In genomic region chr1:93495911-93496310, GRCh38 we compare ENCODE assay signal across 34 cellular contexts.
"Had no signal": no experiment of that assay in that cellular context is flagged by ENCODE, and none has a peak within 500 bp of the region (broad histone marks: within the 10 kb centered on the region; RNA-seq: fewer than 3 reads in every experiment).

No MANE protein-coding gene starts in this region.

- DNase-seq: activated B cell treated with CpG ODN at 0.5 μM for 24 hours; activated CD4-positive, alpha-beta memory T cell treated with anti-CD3 and anti-CD28 coated beads for 36 hours; activated CD4-positive, alpha-beta T cell treated with anti-CD3 and anti-CD28 coated beads for 4 hours; activated CD4-positive, alpha-beta T cell treated with anti-CD3 and anti-CD28 coated beads, Interleukin-2, amount 10 ng/mL, durations not matched to agents 24 days and 14 days; activated CD4-positive, alpha-beta T cell treated with anti-CD3 and anti-CD28 coated beads, Interleukin-2, amount 50 U/mL, for 1 hour; activated CD4-positive, alpha-beta T cell treated with anti-CD3 and anti-CD28 coated beads, Interleukin-2, amount 50 U/mL, for 4 hours; activated CD4-positive, CD25-positive, alpha-beta regulatory T cell treated with anti-CD3 and anti-CD28 coated beads, Interleukin-2, amount 50 U/mL, for 72 hours; activated CD8-positive, alpha-beta memory T cell treated with anti-CD3 and anti-CD28 coated beads, Interleukin-2, amount 50 U/mL, for 4 hours; activated CD8-positive, alpha-beta T cell treated with anti-CD3 and anti-CD28 coated beads for 36 hours; activated effector memory CD4-positive, alpha-beta T cell treated with anti-CD3 and anti-CD28 coated beads, Interleukin-2, amount 50 U/mL, for 16 hours; activated gamma-delta T cell treated with Interleukin-2 at 50 U/mL for 16 hours; activated naive CD4-positive, alpha-beta T cell; activated naive CD4-positive, alpha-beta T cell treated with anti-CD3 and anti-CD28 coated beads for 36 hours; activated naive CD4-positive, alpha-beta T cell treated with anti-CD3 and anti-CD28 coated beads, Interleukin-2, amount 50 U/mL, for 16 hours; activated naive CD8-positive, alpha-beta T cell treated with anti-CD3 and anti-CD28 coated beads for 36 hours; activated T-cell treated with anti-CD3 and anti-CD28 coated beads for 4 hours; activated T-cell treated with anti-CD3 and anti-CD28 coated beads, Interleukin-2, amount 50 U/mL, for 1 hour; activated T-cell treated with anti-CD3 and anti-CD28 coated beads, Interleukin-2, amount 50 U/mL, for 4 hours; activated T-cell treated with anti-CD3 and anti-CD28 coated beads, Interleukin-2, amount 50 U/mL, for 72 hours; adrenal gland; amniotic stem cell; aorta; body of pancreas; brain microvascular endothelial cell; central memory CD4-positive, alpha-beta T cell; T-helper 1 cell; T-helper 2 cell; T-helper 9 cell had no signal

- H3K9me3 ChIP-seq: adrenal gland, body of pancreas, breast epithelium had no signal

- H3K36me3 ChIP-seq: adrenal gland, brain microvascular endothelial cell, breast epithelium had no signal

- H3K4me1 ChIP-seq: adrenal gland had no signal

- ATAC-seq: activated CD8-positive, alpha-beta T cell treated with anti-CD3 and anti-CD28 coated beads for 36 hours; activated naive CD4-positive, alpha-beta T cell treated with anti-CD3 and anti-CD28 coated beads, Interleukin-2, amount 50 U/mL, for 72 hours; activated T-cell treated with anti-CD3 and anti-CD28 coated beads, Interleukin-2, amount 50 U/mL, for 4 hours; activated T-cell treated with anti-CD3 and anti-CD28 coated beads, Interleukin-2, amount 50 U/mL, for 72 hours; activated T-helper 17 cell treated with anti-CD3 and anti-CD28 coated beads, Interleukin-2, amount 50 U/mL, for 72 hours; body of pancreas had no signal

- H3K4me3 ChIP-seq: adrenal gland, body of pancreas, breast epithelium had no signal

- H3K27me3 ChIP-seq: adrenal gland, body of pancreas, brain microvascular endothelial cell, breast epithelium had no signal

- FAIRE-seq: astrocyte, TTC549 had no signal

- H3K27ac ChIP-seq: adrenal gland, body of pancreas, brain microvascular endothelial cell, VCaP had no signal
